1 cellular context compared by ENCODE assay signal in genomic region chr6:5659467-5659866, GRCh38.
TF ChIP-seq lines count a peak whose summit lies in the region.

No MANE protein-coding gene starts in this region.

TF ChIP-seq in H1, 55 proteins besides CTCF, POLR2A, EP300 and RAD21:
- no peak for TF ChIP-seq ASH2L (IDR thresholded peaks at IDR 0.05; ENCODE audit: low read length)
- no peak for TF ChIP-seq CEBPB (IDR thresholded peaks at IDR 0.05; ENCODE audit: low read depth, low read length)
- no peak for TF ChIP-seq SIX5 (IDR thresholded peaks at IDR 0.05; ENCODE audit: low read depth, low read length)
- TF ChIP-seq SP4 (IDR thresholded peaks at IDR 0.05; ENCODE audit: low read length), result no peak
- TF ChIP-seq RBBP5 (IDR thresholded peaks at IDR 0.05; ENCODE audit: borderline replicate concordance, low read depth, low read length), result no peak
- TF ChIP-seq MAFK (IDR thresholded peaks at IDR 0.05; ENCODE audit: low read depth, low read length), result no peak
- TF ChIP-seq EGR1 (IDR thresholded peaks at IDR 0.05; ENCODE audit: borderline replicate concordance, low read depth, low read length), result no peak
- TF ChIP-seq JUN (IDR thresholded peaks at IDR 0.05; ENCODE audit: low read depth, low read length), result no peak
- no peak for TF ChIP-seq BACH1 (IDR thresholded peaks at IDR 0.05; ENCODE audit: low read length)
- no peak for TF ChIP-seq SRF (IDR thresholded peaks at IDR 0.05; ENCODE audit: low read depth, low read length)
- TF ChIP-seq ATF2 (IDR thresholded peaks at IDR 0.05; ENCODE audit: low read length), result no peak
- TF ChIP-seq HDAC2 (IDR thresholded peaks at IDR 0.05; ENCODE audit: borderline replicate concordance in 1 of 2, low read depth in 2 of 2, low read length in 2 of 2), result no peak
- no peak for TF ChIP-seq CTBP2 (IDR thresholded peaks at IDR 0.05; ENCODE audit: borderline replicate concordance, insufficient read depth, insufficient read length, low read length)
- no peak for TF ChIP-seq SAP30 (IDR thresholded peaks at IDR 0.05; ENCODE audit: insufficient read depth, insufficient replicate concordance, low read length)
- TF ChIP-seq JUND (IDR thresholded peaks at IDR 0.05; ENCODE audit: low read length), result no peak
- TF ChIP-seq ATF3 (IDR thresholded peaks at IDR 0.05; ENCODE audit: insufficient read depth, low read depth, low read length), result no peak
- no peak for TF ChIP-seq SP2 (IDR thresholded peaks at IDR 0.05; ENCODE audit: low read length)
- no peak for TF ChIP-seq GABPA (IDR thresholded peaks at IDR 0.05; ENCODE audit: borderline replicate concordance, insufficient read depth, low read length)
- TF ChIP-seq TEAD4 (IDR thresholded peaks at IDR 0.05; ENCODE audit: low read depth, low read length), result no peak
